Comparison of ENCODE assay signal across 18 cellular contexts in the genomic region with DNA sequence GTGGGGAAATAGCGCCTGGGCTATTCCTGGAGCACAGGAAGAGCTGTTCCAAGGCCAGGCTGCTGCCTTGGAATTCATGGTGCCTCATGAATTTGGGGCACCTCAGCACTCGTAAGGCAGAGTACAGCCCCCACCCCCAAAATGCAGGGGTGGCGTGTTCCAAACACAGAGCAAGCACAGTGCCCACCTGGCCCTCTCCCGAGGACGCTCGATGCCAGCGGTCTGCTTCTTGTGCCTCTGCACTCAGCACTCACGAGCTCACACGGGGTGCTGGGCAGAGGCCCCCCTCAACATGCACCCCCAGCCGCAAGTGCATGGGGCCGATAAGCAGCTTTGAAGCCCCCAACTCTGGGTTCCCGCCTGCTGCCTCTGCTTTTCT.
DNase-seq lines count a peak whose midpoint lies in the region; ATAC-seq and TF ChIP-seq lines count a peak whose summit lies in the region.
"Had no signal": no experiment of that assay in that cellular context is flagged by ENCODE, and none has a peak within 500 bp of the region (broad histone marks: within the 10 kb centered on the region; RNA-seq: fewer than 3 reads in every experiment).

No MANE protein-coding gene starts in this region.

- H3K4me1 Mint-ChIP-seq in endothelial cell (ENCODE audit: unreplicated experiment), result peaks cover 11% of the 10 kb centered on the region
- H3K4me1 Mint-ChIP-seq: central memory CD8-positive, alpha-beta T cell had no signal

- DNase-seq in GM13977 (ENCODE audit: low spot score), result peak; percentile 18
- no peak for DNase-seq in right cardiac atrium
- DNase-seq in gastrocnemius medialis, result no peak
- DNase-seq in endothelial cell (ENCODE audit: low spot score), result no peak
- no peak for DNase-seq in colonic mucosa
- DNase-seq in effector CD8-positive, alpha-beta T cell (lab: John Stamatoyannopoulos, UW), result no peak
- DNase-seq: activated CD4-positive, alpha-beta T cell treated with anti-CD3 and anti-CD28 coated beads, Interleukin-2, amount 50 U/mL, for 4 hours; activated naive CD8-positive, alpha-beta T cell treated with anti-CD3 and anti-CD28 coated beads for 36 hours; NCI-H1694 treated with DMSO at 0.1 percent for 48 hours; NCI-H345; stimulated activated CD4-positive, alpha-beta T cell treated with anti-CD3 and anti-CD28 coated beads, Interleukin-15, amount 100 ng/mL, for 24 hours; stimulated activated naive CD4-positive, alpha-beta T cell had no signal

- no peak overlapping the region for H3K27ac Mint-ChIP-seq in endothelial cell (ENCODE audit: unreplicated experiment)
- H3K27ac Mint-ChIP-seq: activated naive CD8-positive, alpha-beta T cell treated with anti-CD3 and anti-CD28 coated beads for 36 hours had no signal

- H3K9me3 Mint-ChIP-seq in endothelial cell (ENCODE audit: unreplicated experiment), result no peaks in the 10 kb centered on the region
- H3K9me3 Mint-ChIP-seq: activated naive CD8-positive, alpha-beta T cell treated with anti-CD3 and anti-CD28 coated beads for 36 hours; central memory CD8-positive, alpha-beta T cell had no signal

- peaks cover 0 to 28% of the 10 kb centered on the region in 2 donors for H3K36me3 ChIP-seq in gastrocnemius medialis
- peaks cover 13% of the 10 kb centered on the region for H3K36me3 ChIP-seq in colonic mucosa

- H3K36me3 Mint-ChIP-seq in endothelial cell (ENCODE audit: low read depth, unreplicated experiment), result peaks cover 32% of the 10 kb centered on the region
- H3K36me3 Mint-ChIP-seq: activated naive CD8-positive, alpha-beta T cell treated with anti-CD3 and anti-CD28 coated beads for 36 hours had no signal

- TF ChIP-seq CTCF in GM13977 (IDR thresholded peaks at IDR 0.05; ENCODE audit: extremely low read depth, insufficient read depth, missing control alignments), result no peak
- no peak for TF ChIP-seq CTCF in gastrocnemius medialis (IDR thresholded peaks at IDR 0.05 in 4 of 5, conservative IDR thresholded peaks at IDR 0.05 in 1 of 5)
- TF ChIP-seq CTCF in endothelial cell (IDR thresholded peaks at IDR 0.05; ENCODE audit: unreplicated experiment), result no peak
- no peak for TF ChIP-seq CTCF in colonic mucosa (IDR thresholded peaks at IDR 0.05)

- WGBS in right cardiac atrium, result 66% methylated on average over 12 of the region's 12 CpGs

- no peak overlapping the region for H3K4me3 Mint-ChIP-seq in endothelial cell (ENCODE audit: unreplicated experiment)
- H3K4me3 Mint-ChIP-seq: activated naive CD8-positive, alpha-beta T cell treated with anti-CD3 and anti-CD28 coated beads for 36 hours; central memory CD8-positive, alpha-beta T cell had no signal

- H3K27me3 ChIP-seq in right cardiac atrium (ENCODE audit: control insufficient read depth, insufficient read depth) (no peaks in the 10 kb centered on the region), gastrocnemius medialis (no peaks in the 10 kb centered on the region), colonic mucosa (no peaks in the 10 kb centered on the region)
- H3K27me3 ChIP-seq: foreskin keratinocyte, left lung had no signal

- no peak overlapping the region for H3K9ac ChIP-seq in colonic mucosa (ENCODE audit: low read depth in 2 of 2, low read length in 2 of 2)

- no peak for TF ChIP-seq POLR2A in gastrocnemius medialis (IDR thresholded peaks at IDR 0.05)

- intact Hi-C loops in right cardiac atrium (cut with DNase I), result no loop called here
- intact Hi-C loops in gastrocnemius medialis (cut with DNase I; ENCODE audit: low total_unique reads), result no loop called here
- intact Hi-C loops in colonic mucosa (cut with DNase I), result no loop called here

- no peaks in the 10 kb centered on the region for H3K9me3 ChIP-seq in right cardiac atrium (ENCODE audit: control insufficient read depth, low read length)
- no peaks in the 10 kb centered on the region for H3K9me3 ChIP-seq in gastrocnemius medialis
- no peaks in the 10 kb centered on the region for H3K9me3 ChIP-seq in colonic mucosa
- H3K9me3 ChIP-seq: Caco-2, left lung had no signal

- peak overlapping the region; percentile 92 for H3K27ac ChIP-seq in angular gyrus (ENCODE audit: low read depth, low read length)
- peak overlapping the region; percentile 0 for H3K27ac ChIP-seq in right cardiac atrium (ENCODE audit: low read length)
- H3K27ac ChIP-seq in gastrocnemius medialis, result peak overlapping the region; percentile 24 to 72 (median 40)
- H3K27ac ChIP-seq in colonic mucosa, result no peak overlapping the region
- H3K27ac ChIP-seq: foreskin keratinocyte had no signal

- ATAC-seq in right cardiac atrium, result no peak
- no peak for ATAC-seq in gastrocnemius medialis
- ATAC-seq in HG03432 (IDR thresholded peaks at IDR 0.05; ENCODE audit: unreplicated experiment), result no peak
- ATAC-seq: left lung had no signal

- in situ Hi-C loops in GM13977 (cut with MboI; ENCODE audit: low pct_unique_long_range_greater_than_20kb, low sequenced_read_pairs, unreplicated experiment) (no loop called here), gastrocnemius medialis (cut with MboI; ENCODE audit: low sequenced_read_pairs in 4 of 4) (no loop called here)

- H3K4me3 ChIP-seq in right cardiac atrium (ENCODE audit: low read length) (no peak overlapping the region), gastrocnemius medialis (no peak overlapping the region), colonic mucosa (no peak overlapping the region)
- H3K4me3 ChIP-seq: left lung had no signal

- H3K27me3 Mint-ChIP-seq in endothelial cell (ENCODE audit: unreplicated experiment), result peaks cover 17% of the 10 kb centered on the region
- H3K27me3 Mint-ChIP-seq: activated naive CD8-positive, alpha-beta T cell treated with anti-CD3 and anti-CD28 coated beads for 36 hours had no signal

- H3K4me1 ChIP-seq in right cardiac atrium (ENCODE audit: control insufficient read depth, insufficient read depth, low read length), result peaks cover 28% of the 10 kb centered on the region
- peaks cover 33 to 57% of the 10 kb centered on the region in 2 donors for H3K4me1 ChIP-seq in gastrocnemius medialis
- no peaks in the 10 kb centered on the region for H3K4me1 ChIP-seq in colonic mucosa
- H3K4me1 ChIP-seq: Caco-2 had no signal
